In genomic region chr19:14080887-14081796, GRCh38 we compare ENCODE assay signal across 8 cellular contexts. TPM values are rescaled to one million over a fixed set of nuclear protein-coding genes. Genes with fewer than 3 reads are reported as not detected.
DNase-seq lines count a peak whose midpoint lies in the region; ATAC-seq, FAIRE-seq and TF ChIP-seq lines count a peak whose summit lies in the region.

No MANE protein-coding gene starts in this region.

- H3K9me3 Mint-ChIP-seq in stimulated activated naive CD8-positive, alpha-beta T cell treated with anti-CD3 and anti-CD28 coated beads, Interleukin-15, amount 100 ng/mL, for 72 hours: no peaks in the 10 kb centered on the region

- peak overlapping the region; percentile 97 to 98 for H3K27ac Mint-ChIP-seq in stimulated activated naive CD8-positive, alpha-beta T cell treated with anti-CD3 and anti-CD28 coated beads, Interleukin-15, amount 100 ng/mL, for 72 hours

- no peaks in the 10 kb centered on the region for H3K27me3 Mint-ChIP-seq in stimulated activated naive CD8-positive, alpha-beta T cell treated with anti-CD3 and anti-CD28 coated beads, Interleukin-15, amount 100 ng/mL, for 72 hours

- H3K27me3 ChIP-seq in MM.1S (replicated peaks; ENCODE audit: insufficient read depth, low read length): no peaks in the 10 kb centered on the region
- no peaks in the 10 kb centered on the region for H3K27me3 ChIP-seq in neural cell (ENCODE audit: insufficient read depth, low read depth, low read length)

- peak overlapping the region; percentile 80 for H3K4me3 ChIP-seq in MM.1S (ENCODE audit: low read length)
- peak overlapping the region; percentile 68 to 87 for H3K4me3 ChIP-seq in foreskin fibroblast (ENCODE audit: low read depth in 1 of 2, low read length in 2 of 2)
- peak overlapping the region; percentile 82 for H3K4me3 ChIP-seq in neural cell (ENCODE audit: low read length)

- TF ChIP-seq CTCF in MM.1S (IDR thresholded peaks at IDR 0.05; ENCODE audit: low read length): no peak
- no peak for TF ChIP-seq CTCF in foreskin fibroblast (IDR thresholded peaks at IDR 0.05; ENCODE audit: low read depth, low read length)
- TF ChIP-seq CTCF in neural cell (IDR thresholded peaks at IDR 0.05; ENCODE audit: poor library complexity, severe bottlenecking): peak; percentile 8

- peak overlapping the region; percentile 56; the same call in 1 of the 2 replicates for H3K27ac ChIP-seq in MM.1S (ENCODE audit: low read length)
- peak overlapping the region; percentile 61 for H3K27ac ChIP-seq in neural cell (ENCODE audit: low read length)

- H3K4me2 ChIP-seq in MM.1S (ENCODE audit: low read depth, low read length): peak overlapping the region; percentile 98
- peak overlapping the region; percentile 54 for H3K4me2 ChIP-seq in neural cell (ENCODE audit: low read length)

- no peak for TF ChIP-seq EP300 in neural cell (conservative IDR thresholded peaks at IDR 0.05; ENCODE audit: poor library complexity, severe bottlenecking)

- no peak for TF ChIP-seq RAD21 in neural cell (conservative IDR thresholded peaks at IDR 0.05)

- H3F3A ChIP-seq in MM.1S (ENCODE audit: insufficient read depth, low read length): peaks cover 5% of the 10 kb centered on the region
- H3F3A ChIP-seq in neural cell (ENCODE audit: insufficient read depth, low read length, poor library complexity, severe bottlenecking): no peaks in the 10 kb centered on the region

- H3K36me3 ChIP-seq in MM.1S (replicated peaks; ENCODE audit: insufficient read depth, low read length): no peaks in the 10 kb centered on the region
- no peaks in the 10 kb centered on the region for H3K36me3 ChIP-seq in neural cell (ENCODE audit: insufficient read depth, low read length)

- no peaks in the 10 kb centered on the region; the same call in 1 of the 2 replicates for H3K79me2 ChIP-seq in MM.1S (ENCODE audit: low read length)
- no peaks in the 10 kb centered on the region for H3K79me2 ChIP-seq in neural cell (replicated peaks; ENCODE audit: insufficient read depth, low read length)

- H3K4me1 ChIP-seq in MM.1S (ENCODE audit: low read length): peaks cover 6% of the 10 kb centered on the region

- H3K9me3 ChIP-seq in MM.1S (replicated peaks; ENCODE audit: insufficient read depth, low read length): no peaks in the 10 kb centered on the region
- H3K9me3 ChIP-seq in neural cell (ENCODE audit: low read length): no peaks in the 10 kb centered on the region

- DNase-seq in HCEC 1CT (peak; percentile 98), MM.1S (peak; percentile 100), SHP77 treated with DMSO at 0.1 percent for 48 hours (lab: John Stamatoyannopoulos, UW) (peak; percentile 99), activated gamma-delta T cell treated with Interleukin-2 at 50 U/mL for 16 hours (peak; percentile 99), foreskin fibroblast (peak; percentile 98 to 100)
- peak; percentile 98 to 99 for DNase-seq in stimulated activated naive CD8-positive, alpha-beta T cell treated with anti-CD3 and anti-CD28 coated beads, Interleukin-15, amount 100 ng/mL, for 72 hours

- FAIRE-seq in G401.6 (lab: Jason Lieb, UNC): peak; percentile 99

- H4K20me1 ChIP-seq in MM.1S (ENCODE audit: insufficient read depth, low read length) (no peaks in the 10 kb centered on the region), neural cell (ENCODE audit: insufficient read depth) (no peaks in the 10 kb centered on the region)

- H3K9me2 ChIP-seq in MM.1S (replicated peaks; ENCODE audit: insufficient read depth, low read length): no peaks in the 10 kb centered on the region
- H3K9me2 ChIP-seq in neural cell (ENCODE audit: insufficient read depth, low read length): no peaks in the 10 kb centered on the region

- peaks cover 20% of the 10 kb centered on the region for H3K4me1 Mint-ChIP-seq in stimulated activated naive CD8-positive, alpha-beta T cell treated with anti-CD3 and anti-CD28 coated beads, Interleukin-15, amount 100 ng/mL, for 72 hours

- peak; percentile 93 for ATAC-seq in stimulated activated naive CD8-positive, alpha-beta T cell treated with anti-CD3 and anti-CD28 coated beads, Interleukin-15, amount 100 ng/mL, for 72 hours

- H3K9ac ChIP-seq in MM.1S (ENCODE audit: low read length): peak overlapping the region; percentile 85
- peak overlapping the region; percentile 75 for H3K9ac ChIP-seq in neural cell (ENCODE audit: low read length)

- peak overlapping the region; percentile 85 to 97 for H3K4me3 Mint-ChIP-seq in stimulated activated naive CD8-positive, alpha-beta T cell treated with anti-CD3 and anti-CD28 coated beads, Interleukin-15, amount 100 ng/mL, for 72 hours

- H2AFZ ChIP-seq in MM.1S (ENCODE audit: low read length) (peak overlapping the region; percentile 88), neural cell (ENCODE audit: low read depth, low read length) (peak overlapping the region; percentile 94)

TF ChIP-seq in neural cell, 6 proteins besides CTCF, POLR2A, EP300 and RAD21:
- TF ChIP-seq POLR2AphosphoS5 (IDR thresholded peaks at IDR 0.05): no peak
- no peak for TF ChIP-seq EZH2 (IDR thresholded peaks at IDR 0.05; ENCODE audit: borderline replicate concordance, insufficient read depth, low read length, poor library complexity, severe bottlenecking)
- TF ChIP-seq MXI1 (conservative IDR thresholded peaks at IDR 0.05; ENCODE audit: poor library complexity, severe bottlenecking): peak; percentile 41
- no peak for TF ChIP-seq SMC3 (conservative IDR thresholded peaks at IDR 0.05; ENCODE audit: poor library complexity)
- peak; percentile 62 for TF ChIP-seq REST (IDR thresholded peaks at IDR 0.05; ENCODE audit: borderline replicate concordance)
- TF ChIP-seq TAF1 (IDR thresholded peaks at IDR 0.05; ENCODE audit: low read depth): peak; percentile 74

RNA-seq across cellular contexts. Expression of gene C19orf67, which starts 4.4 kb away (rescaled TPM):
- polyA plus RNA-seq in neural cell: not detected in 2 replicates
- polyA minus RNA-seq in neural cell: 1.3 TPM in 1 of 2 replicates, not detected in the other

RNA-seq across cellular contexts. Expression of gene MISP3, which starts 8.6 kb away (rescaled TPM):
- polyA plus RNA-seq in neural cell: 3.7 and 8.2 TPM in 2 replicates
- polyA minus RNA-seq in neural cell: 2.2 and 2.4 TPM in 2 replicates

RNA-seq across cellular contexts. Expression of gene SAMD1, which starts 9.4 kb away (rescaled TPM):
- 32.4 and 38.1 TPM in 2 replicates for polyA plus RNA-seq in neural cell
- 41.6 and 47.7 TPM in 2 replicates for polyA minus RNA-seq in neural cell

RNA-seq across cellular contexts. Expression of gene PALM3, which starts 19.3 kb away (rescaled TPM):
- polyA plus RNA-seq in neural cell: 0.33 TPM in 1 of 2 replicates, not detected in the other
- 0.46 and 0.49 TPM in 2 replicates for polyA minus RNA-seq in neural cell

RNA-seq across cellular contexts. Expression of gene PRKACA, which starts 36.4 kb away (rescaled TPM):
- polyA plus RNA-seq in neural cell: 11.7 and 28.1 TPM in 2 replicates
- polyA minus RNA-seq in neural cell: 40.2 and 45.8 TPM in 2 replicates

Comparison
In these comparisons a context has a peak if more than half of its experiments do, and no peak if none do; other contexts are left out.
1. Peak in every context shown above with its lines: DNase-seq, ATAC-seq, H3K4me3 ChIP-seq and H3K27ac ChIP-seq.